In the genomic region with DNA sequence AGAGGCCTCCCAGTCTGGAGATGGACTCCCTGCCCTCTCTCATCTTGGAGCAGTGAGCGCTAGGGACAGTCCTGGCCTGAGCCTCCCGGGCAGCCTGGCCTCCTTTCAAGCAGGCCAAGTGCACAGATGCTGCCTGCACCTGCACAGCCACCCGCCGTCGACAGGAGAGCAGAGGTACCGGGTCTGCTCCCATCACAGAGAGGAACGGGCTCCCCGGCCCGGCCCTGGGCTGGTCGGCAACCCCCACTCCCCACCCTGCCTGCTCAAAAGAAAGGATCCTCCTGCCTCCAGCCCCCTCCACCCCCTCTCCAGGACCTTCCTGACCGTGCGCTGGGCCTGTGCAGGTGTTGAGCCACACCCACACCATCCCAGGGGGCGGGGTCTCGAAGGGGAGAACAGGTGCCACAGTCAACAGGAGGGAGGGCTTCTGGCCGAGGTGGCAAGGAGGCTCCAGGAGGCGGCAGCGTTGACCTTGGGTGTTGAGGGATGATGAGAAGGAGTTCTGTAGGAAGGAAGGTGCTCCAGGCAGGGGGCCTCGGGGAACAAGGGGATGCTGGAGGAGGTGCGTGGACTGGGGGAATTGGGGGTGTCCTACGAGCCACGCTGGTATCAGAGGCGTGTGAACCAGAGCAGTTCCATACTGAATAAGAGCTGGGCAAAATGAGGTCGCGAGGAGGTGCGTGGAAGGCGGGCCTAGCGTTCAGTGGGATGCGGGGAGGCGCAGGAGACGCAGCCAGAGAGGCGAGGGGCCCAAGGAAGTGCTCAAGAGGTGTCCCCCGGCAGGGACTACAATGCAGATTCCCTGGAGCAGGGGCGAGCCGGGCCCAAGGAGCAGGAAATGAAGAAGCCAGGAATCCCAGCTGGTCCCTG, we compare ENCODE assay signal across 1 cellular context.
TF ChIP-seq lines count a peak whose summit lies in the region.

No MANE protein-coding gene starts in this region.

TF ChIP-seq in IMR-90, 13 proteins besides CTCF, POLR2A, EP300 and RAD21:
- TF ChIP-seq CEBPB (IDR thresholded peaks at IDR 0.05; ENCODE audit: low read depth, low read length) (no peak), BHLHE40 (IDR thresholded peaks at IDR 0.05; ENCODE audit: low read depth, low read length) (no peak), ELK1 (IDR thresholded peaks at IDR 0.05; ENCODE audit: borderline replicate concordance, low read depth, low read length) (no peak), MAFK (IDR thresholded peaks at IDR 0.05; ENCODE audit: low read depth, low read length) (no peak), RCOR1 (IDR thresholded peaks at IDR 0.05; ENCODE audit: insufficient replicate concordance, low read length) (no peak), CHD1 (IDR thresholded peaks at IDR 0.05; ENCODE audit: low read depth, low read length) (no peak), RFX5 (IDR thresholded peaks at IDR 0.05; ENCODE audit: low read depth, low read length) (no peak), MXI1 (IDR thresholded peaks at IDR 0.05; ENCODE audit: borderline replicate concordance, low read depth, low read length) (no peak), SMC3 (IDR thresholded peaks at IDR 0.05; ENCODE audit: low read depth, low read length) (no peak), NFE2L2 (IDR thresholded peaks at IDR 0.05; ENCODE audit: low read depth, low read length) (no peak)
- TF ChIP-seq, protein P1, sequence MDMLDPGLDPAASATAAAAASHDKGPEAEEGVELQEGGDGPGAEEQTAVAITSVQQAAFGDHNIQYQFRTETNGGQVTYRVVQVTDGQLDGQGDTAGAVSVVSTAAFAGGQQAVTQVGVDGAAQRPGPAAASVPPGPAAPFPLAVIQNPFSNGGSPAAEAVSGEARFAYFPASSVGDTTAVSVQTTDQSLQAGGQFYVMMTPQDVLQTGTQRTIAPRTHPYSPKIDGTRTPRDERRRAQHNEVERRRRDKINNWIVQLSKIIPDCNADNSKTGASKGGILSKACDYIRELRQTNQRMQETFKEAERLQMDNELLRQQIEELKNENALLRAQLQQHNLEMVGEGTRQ (IDR thresholded peaks at IDR 0.05; ENCODE audit: low read depth, low read length), result no peak
